14 cellular contexts compared by ENCODE assay signal in genomic region chrX:101957174-101957573, GRCh38.
DNase-seq lines count a peak whose midpoint lies in the region; ATAC-seq lines count a peak whose summit lies in the region.
"Had no signal": no experiment of that assay in that cellular context is flagged by ENCODE, and none has a peak within 500 bp of the region (broad histone marks: within the 10 kb centered on the region; RNA-seq: fewer than 3 reads in every experiment).

No MANE protein-coding gene starts in this region.

- peak; percentile 21 for DNase-seq in MV-4-11 (lab: John Stamatoyannopoulos, UW)
- no peak for DNase-seq in activated effector memory CD4-positive, alpha-beta T cell treated with anti-CD3 and anti-CD28 coated beads, Interleukin-2, amount 50 U/mL, for 16 hours
- no peak for DNase-seq in KG1 (lab: John Stamatoyannopoulos, UW)
- DNase-seq: ACHN; AML-193; Caco-2; CD4-positive, alpha-beta T cell; GM23248; Kasumi-1; KBM-7 had no signal

- ATAC-seq in GM18909 (IDR thresholded peaks at IDR 0.05; ENCODE audit: poor library complexity, unreplicated experiment): peak; percentile 52
- peak; percentile 96 for ATAC-seq in HG02981 (IDR thresholded peaks at IDR 0.05; ENCODE audit: unreplicated experiment)
- ATAC-seq in HG02852 (IDR thresholded peaks at IDR 0.05; ENCODE audit: unreplicated experiment): no peak
- ATAC-seq: HepG2 had no signal
